Comparison of ENCODE assay signal across 21 cellular contexts in the genomic region with DNA sequence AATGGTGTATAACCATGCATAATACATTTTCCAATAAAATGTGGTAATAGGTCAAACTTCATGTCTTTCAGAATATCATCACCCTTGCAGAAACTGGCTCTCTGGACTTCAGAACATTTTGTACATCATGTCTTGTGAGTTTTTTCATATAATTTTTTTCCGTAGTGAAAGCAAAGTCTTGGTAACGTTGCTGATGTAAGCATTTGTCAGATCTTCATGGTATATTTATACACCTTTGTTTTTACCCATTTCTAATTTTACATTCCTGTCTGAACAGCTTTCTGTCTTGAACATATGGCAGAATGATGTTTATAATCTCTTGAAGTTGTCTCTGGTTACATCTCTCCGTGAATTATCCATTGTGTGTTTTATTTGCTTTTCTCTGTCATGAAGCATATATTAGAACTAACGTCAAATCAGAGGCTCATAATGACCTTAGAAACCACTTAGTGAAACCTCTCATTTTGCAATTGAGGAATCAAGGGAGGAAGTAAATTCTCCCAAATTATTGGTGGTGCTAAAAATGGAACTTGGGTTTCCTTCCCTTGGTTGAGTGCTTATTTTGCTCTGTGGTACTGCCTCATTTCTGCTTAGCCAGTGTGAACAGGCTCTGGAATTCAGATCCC.
DNase-seq lines count a peak whose midpoint lies in the region; ATAC-seq and TF ChIP-seq lines count a peak whose summit lies in the region.
"Had no signal": no experiment of that assay in that cellular context is flagged by ENCODE, and none has a peak within 500 bp of the region (broad histone marks: within the 10 kb centered on the region; RNA-seq: fewer than 3 reads in every experiment).

No MANE protein-coding gene starts in this region.

- DNase-seq in DMS153 treated with DMSO at 0.1 percent for 48 hours (lab: John Stamatoyannopoulos, UW; ENCODE audit: unreplicated experiment) (peak; percentile 52), NCI-H1105 treated with DMSO at 0.1 percent for 48 hours (lab: John Stamatoyannopoulos, UW) (peak; percentile 92), NCI-H2107 treated with DMSO at 0.1 percent for 48 hours (lab: John Stamatoyannopoulos, UW; ENCODE audit: unreplicated experiment) (peak; percentile 79), NCI-H69 (lab: John Stamatoyannopoulos, UW) (peak; percentile 97), GM13977 (ENCODE audit: low spot score) (no peak), HuH-7 (ENCODE audit: low spot score) (no peak)
- DNase-seq: activated CD4-positive, alpha-beta T cell treated with anti-CD3 and anti-CD28 coated beads, Interleukin-2, amount 50 U/mL, for 1 hour; activated CD8-positive, alpha-beta memory T cell treated with anti-CD3 and anti-CD28 coated beads, Interleukin-2, amount 50 U/mL, for 4 hours; activated naive CD8-positive, alpha-beta T cell treated with anti-CD3 and anti-CD28 coated beads, Interleukin-2, amount 50 U/mL, for 24 hours; body of pancreas; effector memory CD8-positive, alpha-beta T cell; H9; kidney; SIG-M5; small intestine; stimulated activated CD4-positive, alpha-beta T cell treated with anti-CD3 and anti-CD28 coated beads, Interleukin-2, amount 100 ng/mL, for 48 hours; stimulated activated naive CD4-positive, alpha-beta T cell treated with Interleukin-2 at 50 U/mL for 16 hours; tibial artery had no signal

- no peak for ATAC-seq in HG02870 (IDR thresholded peaks at IDR 0.05; ENCODE audit: unreplicated experiment)
- ATAC-seq in GM18519 (IDR thresholded peaks at IDR 0.05; ENCODE audit: low FRiP score, unreplicated experiment) = no peak
- ATAC-seq: activated naive CD8-positive, alpha-beta T cell treated with anti-CD3 and anti-CD28 coated beads, Interleukin-2, amount 50 U/mL, for 24 hours; body of pancreas; effector memory CD8-positive, alpha-beta T cell; gastroesophageal sphincter had no signal

- TF ChIP-seq CTCF in GM13977 (IDR thresholded peaks at IDR 0.05; ENCODE audit: extremely low read depth, insufficient read depth, missing control alignments) = no peak

- in situ Hi-C loops in GM13977 (cut with MboI; ENCODE audit: low pct_unique_long_range_greater_than_20kb, low sequenced_read_pairs, unreplicated experiment) = no loop called here

Comparison
In these comparisons a context has a peak if more than half of its experiments do, and no peak if none do; other contexts are left out.
1. DNase-seq: peak in DMS153 treated with DMSO at 0.1 percent for 48 hours (single experiment), NCI-H1105 treated with DMSO at 0.1 percent for 48 hours (single experiment), NCI-H2107 treated with DMSO at 0.1 percent for 48 hours (single experiment) and NCI-H69 (single experiment); none in GM13977 (single experiment) and HuH-7 (single experiment).